In genomic region chr10:3102721-3103410, GRCh38 we compare ENCODE assay signal across 9 cellular contexts. TPM values are rescaled to one million over a fixed set of nuclear protein-coding genes. Genes with fewer than 3 reads are reported as not detected.
A peak's percentile ranks its signal among the peaks of the same experiment; 100 is the strongest.
DNase-seq lines count a peak whose midpoint lies in the region; ATAC-seq and TF ChIP-seq lines count a peak whose summit lies in the region.
"Had no signal": no experiment of that assay in that cellular context is flagged by ENCODE, and none has a peak within 500 bp of the region (broad histone marks: within the 10 kb centered on the region; RNA-seq: fewer than 3 reads in every experiment).

No MANE protein-coding gene starts in this region.

- no peak overlapping the region for H3K4me3 Mint-ChIP-seq in T-helper 2 cell treated with Interferon-gamma antibody and Interleukin-4, amounts not matched to agents 5 μg/mL and 100 μg/mL, for 36 hours

- H3K9me3 ChIP-seq in breast epithelium = no peaks in the 10 kb centered on the region
- no peaks in the 10 kb centered on the region for H3K9me3 ChIP-seq in suprapubic skin
- H3K9me3 ChIP-seq: SK-N-SH had no signal

- H3K4me1 ChIP-seq in breast epithelium (no peaks in the 10 kb centered on the region), suprapubic skin (peaks cover 6% of the 10 kb centered on the region)

- 61% methylated on average over 19 of the region's 19 CpGs for WGBS in suprapubic skin

- TF ChIP-seq EP300 in suprapubic skin (IDR thresholded peaks at IDR 0.05) = no peak

- TF ChIP-seq POLR2A in breast epithelium (IDR thresholded peaks at IDR 0.05) (no peak), suprapubic skin (IDR thresholded peaks at IDR 0.05) (no peak), erythroblast (IDR thresholded peaks at IDR 0.05; ENCODE audit: low read length) (no peak)

- H3K27ac Mint-ChIP-seq in T-helper 2 cell treated with Interferon-gamma antibody and Interleukin-4, amounts not matched to agents 5 μg/mL and 100 μg/mL, for 36 hours = peak overlapping the region; percentile 60

- ATAC-seq in HG02885 (IDR thresholded peaks at IDR 0.05; ENCODE audit: poor library complexity, unreplicated experiment) = no peak

- no peaks in the 10 kb centered on the region for H3K36me3 ChIP-seq in breast epithelium
- peaks cover 48% of the 10 kb centered on the region for H3K36me3 ChIP-seq in suprapubic skin

- no peaks in the 10 kb centered on the region for H3K27me3 Mint-ChIP-seq in T-helper 2 cell treated with Interferon-gamma antibody and Interleukin-4, amounts not matched to agents 5 μg/mL and 100 μg/mL, for 36 hours (ENCODE audit: low read depth)

- TF ChIP-seq CTCF in breast epithelium (IDR thresholded peaks at IDR 0.05) (no peak), suprapubic skin (IDR thresholded peaks at IDR 0.05) (no peak)

- intact Hi-C loops in breast epithelium (cut with DNase I; ENCODE audit: low total_unique reads) = no loop called here

- no peak for DNase-seq in T-helper 2 cell treated with Interferon-gamma antibody and Interleukin-4, amounts not matched to agents 5 μg/mL and 100 μg/mL, for 36 hours (ENCODE audit: low spot score)
- DNase-seq in T-helper 2 cell (no peak), breast epithelium (ENCODE audit: low spot score in 2 of 2) (no peak), kidney tubule cell (ENCODE audit: low spot score) (peak; percentile 73), suprapubic skin (ENCODE audit: low spot score in 2 of 2) (no peak), erythroblast (lab: John Stamatoyannopoulos, UW) (no peak), SIG-M5 treated with dmso at 0.1 percent for 504 hours (lab: John Stamatoyannopoulos, UW; ENCODE audit: unreplicated experiment) (no peak)
- DNase-seq: SK-N-SH had no signal

- H3K4me3 ChIP-seq in breast epithelium (no peak overlapping the region), suprapubic skin (no peak overlapping the region)

- H3K27me3 ChIP-seq in breast epithelium (no peaks in the 10 kb centered on the region), suprapubic skin (no peaks in the 10 kb centered on the region)

- H3K9me3 Mint-ChIP-seq in T-helper 2 cell treated with Interferon-gamma antibody and Interleukin-4, amounts not matched to agents 5 μg/mL and 100 μg/mL, for 36 hours = no peaks in the 10 kb centered on the region

- H3K4me1 Mint-ChIP-seq in T-helper 2 cell treated with Interferon-gamma antibody and Interleukin-4, amounts not matched to agents 5 μg/mL and 100 μg/mL, for 36 hours (ENCODE audit: low read depth) = peaks cover 2% of the 10 kb centered on the region

- H3K36me3 Mint-ChIP-seq in T-helper 2 cell treated with Interferon-gamma antibody and Interleukin-4, amounts not matched to agents 5 μg/mL and 100 μg/mL, for 36 hours (ENCODE audit: low read depth) = peaks cover 60% of the 10 kb centered on the region

- peak overlapping the region; percentile 78 to 86 for H3K27ac ChIP-seq in breast epithelium
- H3K27ac ChIP-seq in suprapubic skin = peak overlapping the region; percentile 24

RNA-seq across cellular contexts. Expression of gene PFKP, which starts 35.5 kb away (rescaled TPM):
- 10 to 100 TPM; 16.0 to 37.0 (median 32.9) TPM for total RNA-seq in breast epithelium
- total RNA-seq in suprapubic skin = 10 to 100 TPM; 36.7 to 58.9 (median 44.7) TPM
